Comparison of ENCODE assay signal across 8 cellular contexts in genomic region chr17:58755269-58755576, GRCh38. TPM values are rescaled to one million over a fixed set of nuclear protein-coding genes. Genes with fewer than 3 reads are reported as not detected.
DNase-seq lines count a peak whose midpoint lies in the region; ATAC-seq, FAIRE-seq and TF ChIP-seq lines count a peak whose summit lies in the region.

No MANE protein-coding gene starts in this region.

- H3K79me2 ChIP-seq in OCI-LY1 (ENCODE audit: insufficient read depth, low read length) (no peaks in the 10 kb centered on the region), endothelial cell of umbilical vein (ENCODE audit: control insufficient read depth, insufficient read depth, low read length) (no peaks in the 10 kb centered on the region)

- H3K9me1 ChIP-seq in endothelial cell of umbilical vein (replicated peaks; ENCODE audit: control insufficient read depth, extremely low read depth, insufficient read depth, low read length) = no peaks in the 10 kb centered on the region

- POLR2A ChIA-PET in endothelial cell of umbilical vein (lab: Charles Lee) = no interaction called here

- H3F3A ChIP-seq in OCI-LY1 (ENCODE audit: insufficient read depth, low read length) = no peaks in the 10 kb centered on the region; the same call in 1 of the 2 replicates

- H3K4me3 ChIP-seq in GM12864 (ENCODE audit: low read depth, low read length) (peak overlapping the region; percentile 65), OCI-LY1 (ENCODE audit: low read depth, low read length, poor library complexity, severe bottlenecking) (peak overlapping the region; percentile 72), endothelial cell of umbilical vein (replicated peaks in 1 of 3; ENCODE audit: insufficient read depth in 1 of 3, low read depth in 1 of 3, low read length in 3 of 3) (peak overlapping the region; percentile 37 to 74 (median 65)), psoas muscle (peak overlapping the region; percentile 62)

- no peaks in the 10 kb centered on the region for H3K9me3 ChIP-seq in OCI-LY1 (ENCODE audit: low read length)
- no peaks in the 10 kb centered on the region for H3K9me3 ChIP-seq in endothelial cell of umbilical vein (replicated peaks; ENCODE audit: control insufficient read depth, insufficient read depth, low read length)
- H3K9me3 ChIP-seq in psoas muscle = no peaks in the 10 kb centered on the region

- no peaks in the 10 kb centered on the region for H4K20me1 ChIP-seq in OCI-LY1 (ENCODE audit: insufficient read depth, low read length)
- H4K20me1 ChIP-seq in endothelial cell of umbilical vein (replicated peaks; ENCODE audit: control insufficient read depth, extremely low read depth, insufficient read depth, low read length) = no peaks in the 10 kb centered on the region

- H3K4me2 ChIP-seq in OCI-LY1 (ENCODE audit: low read length) (peak overlapping the region; percentile 90), endothelial cell of umbilical vein (ENCODE audit: insufficient read depth, low read length) (peak overlapping the region; percentile 90)

- ATAC-seq in psoas muscle = no peak

- H3K9me2 ChIP-seq in OCI-LY1 (ENCODE audit: low read depth, low read length) = no peaks in the 10 kb centered on the region

- DNase-seq in GM12864 (ENCODE audit: low read depth) (no peak), endothelial cell of umbilical vein (ENCODE audit: low read depth, low spot score) (no peak), psoas muscle (no peak), NCI-H524 (lab: John Stamatoyannopoulos, UW) (no peak), DMS153 (lab: John Stamatoyannopoulos, UW) (no peak), hepatic stellate cell (ENCODE audit: low spot score) (no peak), COLO829 (ENCODE audit: low spot score) (no peak)

- no peak for TF ChIP-seq POLR2A in endothelial cell of umbilical vein (IDR thresholded peaks at IDR 0.05; ENCODE audit: low read depth, low read length)

- H3K4me1 ChIP-seq in OCI-LY1 (ENCODE audit: insufficient read depth, low read length, severe bottlenecking) = peaks cover 10% of the 10 kb centered on the region
- H3K4me1 ChIP-seq in endothelial cell of umbilical vein (ENCODE audit: control insufficient read depth, extremely low read depth, insufficient read depth, low read length) = peaks cover 13% of the 10 kb centered on the region
- no peaks in the 10 kb centered on the region for H3K4me1 ChIP-seq in psoas muscle

- no TSS peak for BruUV-seq in endothelial cell of umbilical vein (replicated peaks; lab: Mats Ljungman, UMichigan)

- dilution Hi-C loops in endothelial cell of umbilical vein (cut with MboI; ENCODE audit: extremely low pct_ligation_motif_present, low sequenced_read_pairs) = no loop called here

- H2AFZ ChIP-seq in OCI-LY1 (ENCODE audit: low read length) (no peak overlapping the region), endothelial cell of umbilical vein (ENCODE audit: low read depth, low read length) (peak overlapping the region; percentile 70)

- TF ChIP-seq CTCF in GM12864 (IDR thresholded peaks at IDR 0.05; ENCODE audit: low read depth, low read length, missing control alignments) (no peak), OCI-LY1 (IDR thresholded peaks at IDR 0.05; ENCODE audit: low read length) (no peak), endothelial cell of umbilical vein (IDR thresholded peaks at IDR 0.05; ENCODE audit: extremely low read depth in 1 of 2, insufficient read depth in 1 of 2, low read depth in 1 of 2, low read length in 2 of 2) (no peak), psoas muscle (IDR thresholded peaks at IDR 0.05) (no peak)

- FAIRE-seq in endothelial cell of umbilical vein (lab: Jason Lieb, UNC) = no peak

- CTCF ChIA-PET in endothelial cell of umbilical vein (lab: Charles Lee) = interaction anchor here (1.6 kb wide), 1 partner anchor 44 kb away, joined by 6 read pairs; no protein-coding TSS in a partner anchor

- intact Hi-C loops in endothelial cell of umbilical vein (cut with micrococcal nuclease) = loop anchor here (5.0 kb wide), 1 partner anchor 238 kb away; no protein-coding TSS in a partner anchor
- intact Hi-C loops in psoas muscle (cut with DNase I) = no loop called here

- 34 to 44% (median 40%) methylated on average over 2 of the region's 2 CpGs for WGBS in psoas muscle, 3 donors

- H3K27ac ChIP-seq in OCI-LY1 (ENCODE audit: low read depth, low read length, poor library complexity, severe bottlenecking) (no peak overlapping the region), endothelial cell of umbilical vein (ENCODE audit: insufficient read depth, low read depth, low read length) (no peak overlapping the region), psoas muscle (no peak overlapping the region)

- H3K36me3 ChIP-seq in OCI-LY1 (ENCODE audit: insufficient read depth, low read length) = no peaks in the 10 kb centered on the region
- no peaks in the 10 kb centered on the region for H3K36me3 ChIP-seq in endothelial cell of umbilical vein (ENCODE audit: control insufficient read depth in 2 of 2, extremely low read depth in 1 of 2, insufficient read depth in 2 of 2, low read length in 2 of 2)
- no peaks in the 10 kb centered on the region for H3K36me3 ChIP-seq in psoas muscle (ENCODE audit: insufficient read depth in 1 of 2, low read depth in 1 of 2)

- H3K9ac ChIP-seq in OCI-LY1 (ENCODE audit: low read length) (no peak overlapping the region), endothelial cell of umbilical vein (replicated peaks; ENCODE audit: extremely low read depth, insufficient read depth, low read length) (no peak overlapping the region)

- H3K27me3 ChIP-seq in OCI-LY1 (ENCODE audit: insufficient read depth, low read length) (peaks cover 10% of the 10 kb centered on the region; the same call in 1 of the 2 replicates), endothelial cell of umbilical vein (ENCODE audit: control insufficient read depth in 2 of 2, insufficient read depth in 2 of 2, low read length in 2 of 2) (peaks cover 19 to 44% of the 10 kb centered on the region in 2 experiments), psoas muscle (ENCODE audit: insufficient read depth in 3 of 3, low read length in 2 of 3) (peaks cover 1 to 70% (median 19%) of the 10 kb centered on the region in 3 donors)

TF ChIP-seq in endothelial cell of umbilical vein, 7 proteins besides CTCF, POLR2A, EP300 and RAD21:
- TF ChIP-seq GATA2 (IDR thresholded peaks at IDR 0.05; ENCODE audit: insufficient read depth, insufficient read length, low read depth, low read length) (no peak), MAX (IDR thresholded peaks at IDR 0.05; ENCODE audit: insufficient read depth, insufficient read length) (no peak), POLR2AphosphoS5 (IDR thresholded peaks at IDR 0.05; ENCODE audit: insufficient read depth, low read depth, low read length) (no peak), FOS (IDR thresholded peaks at IDR 0.05; ENCODE audit: borderline replicate concordance, insufficient read depth, low read length) (no peak), MYC (IDR thresholded peaks at IDR 0.05; ENCODE audit: low read depth, low read length) (no peak), EZH2 (IDR thresholded peaks at IDR 0.05; ENCODE audit: borderline replicate concordance, low read depth, low read length, severe bottlenecking) (no peak), JUN (IDR thresholded peaks at IDR 0.05; ENCODE audit: borderline replicate concordance, insufficient read depth, insufficient read length, low read depth) (no peak)

RNA-seq across cellular contexts. Expression of gene PPM1E, which starts 0.4 kb away (rescaled TPM):
- total RNA-seq in endothelial cell of umbilical vein = not detected in 2 replicates
- polyA plus RNA-seq in endothelial cell of umbilical vein = 0.01 and 0.02 TPM in 2 replicates
- 0.01 and 0.03 TPM in 2 replicates for polyA plus RNA-seq in endothelial cell of umbilical vein (2011; cell fraction: cytosol; rRNA removed)
- 0.01 and 0.03 TPM in 2 replicates for polyA plus RNA-seq in endothelial cell of umbilical vein (2011; cell fraction: nucleus; rRNA removed)
- 0.03 and 0.05 TPM in 2 replicates for polyA plus RNA-seq in endothelial cell of umbilical vein (2012)
- 0.10 and 0.11 TPM in 2 replicates for polyA minus RNA-seq in endothelial cell of umbilical vein
- not detected for polyA minus RNA-seq in endothelial cell of umbilical vein (2011; cell fraction: cytosol; rRNA and poly(A)+ RNA removed)
- not detected in 2 replicates for polyA minus RNA-seq in endothelial cell of umbilical vein (2011; cell fraction: nucleus; rRNA and poly(A)+ RNA removed)
- total RNA-seq in psoas muscle = under 1 TPM in 2 of 4 donors, not detected in 2; 0.18 to 0.24 TPM
- polyA plus RNA-seq in psoas muscle = under 1 TPM in 2 of 3 donors, not detected in 1; 0.01 to 0.03 TPM
